ENCODE assay signal across 16 cellular contexts in genomic region chr1:41613646-41614592, GRCh38.
DNase-seq lines count a peak whose midpoint lies in the region; ATAC-seq, FAIRE-seq and TF ChIP-seq lines count a peak whose summit lies in the region.
"Had no signal": no experiment of that assay in that cellular context is flagged by ENCODE, and none has a peak within 500 bp of the region (broad histone marks: within the 10 kb centered on the region; RNA-seq: fewer than 3 reads in every experiment).

No MANE protein-coding gene starts in this region.

- H3K36me3 Mint-ChIP-seq in chondrocyte (ENCODE audit: low read depth): peaks cover 1% of the 10 kb centered on the region
- H3K36me3 Mint-ChIP-seq: neural progenitor cell had no signal

- FAIRE-seq in GM19239 (lab: Jason Lieb, UNC): peak; percentile 33
- FAIRE-seq: colon, H1 had no signal

- DNase-seq in AG09319 (ENCODE audit: extremely low read depth, low read depth) (peak; percentile 32), GM19239 (ENCODE audit: insufficient read length, low spot score) (no peak), amniotic epithelial cell (ENCODE audit: low read depth) (peak; percentile 95), left kidney (ENCODE audit: low read depth, low spot score) (peak; percentile 25), chondrocyte (ENCODE audit: low spot score) (no peak), SKM-1 treated with dmso at 0.1 percent for 144 hours (lab: John Stamatoyannopoulos, UW; ENCODE audit: unreplicated experiment) (no peak)
- DNase-seq: activated effector memory CD4-positive, alpha-beta T cell treated with Interleukin-2 at 50 U/mL for 16 hours; left cardiac atrium; NCI-H1092; NCI-H510A treated with DMSO at 0.1 percent for 48 hours; SIG-M5 had no signal

- H3K27me3 Mint-ChIP-seq in chondrocyte (ENCODE audit: low read depth): no peaks in the 10 kb centered on the region

- no peaks in the 10 kb centered on the region for H3K9me3 Mint-ChIP-seq in chondrocyte (ENCODE audit: low read depth)
- H3K9me3 Mint-ChIP-seq: neural progenitor cell had no signal

- no peak overlapping the region for H3K27ac Mint-ChIP-seq in chondrocyte (ENCODE audit: unreplicated experiment)
- H3K27ac Mint-ChIP-seq: neural progenitor cell had no signal

- no peak for ATAC-seq in GM18502 (IDR thresholded peaks at IDR 0.05; ENCODE audit: poor library complexity, unreplicated experiment)
- ATAC-seq in GM21737 (IDR thresholded peaks at IDR 0.05; ENCODE audit: unreplicated experiment): no peak

- H3K4me1 Mint-ChIP-seq in chondrocyte (ENCODE audit: low read depth): peaks cover 8% of the 10 kb centered on the region

- TF ChIP-seq CTCF in AG09319 (IDR thresholded peaks at IDR 0.05; ENCODE audit: low read depth, low read length) (no peak), chondrocyte (IDR thresholded peaks at IDR 0.05) (no peak)

- no peak overlapping the region for H3K4me3 Mint-ChIP-seq in chondrocyte (ENCODE audit: unreplicated experiment)
- H3K4me3 Mint-ChIP-seq: neural progenitor cell had no signal

Comparison
In these comparisons a context has a peak if more than half of its experiments do, and no peak if none do; other contexts are left out.
1. DNase-seq: peak in AG09319 (single experiment), amniotic epithelial cell (single experiment) and left kidney (single experiment); none in GM19239 (single experiment), chondrocyte (single experiment) and SKM-1 treated with dmso at 0.1 percent for 144 hours (single experiment).